ENCODE assay signal across 8 cellular contexts in the genomic region with DNA sequence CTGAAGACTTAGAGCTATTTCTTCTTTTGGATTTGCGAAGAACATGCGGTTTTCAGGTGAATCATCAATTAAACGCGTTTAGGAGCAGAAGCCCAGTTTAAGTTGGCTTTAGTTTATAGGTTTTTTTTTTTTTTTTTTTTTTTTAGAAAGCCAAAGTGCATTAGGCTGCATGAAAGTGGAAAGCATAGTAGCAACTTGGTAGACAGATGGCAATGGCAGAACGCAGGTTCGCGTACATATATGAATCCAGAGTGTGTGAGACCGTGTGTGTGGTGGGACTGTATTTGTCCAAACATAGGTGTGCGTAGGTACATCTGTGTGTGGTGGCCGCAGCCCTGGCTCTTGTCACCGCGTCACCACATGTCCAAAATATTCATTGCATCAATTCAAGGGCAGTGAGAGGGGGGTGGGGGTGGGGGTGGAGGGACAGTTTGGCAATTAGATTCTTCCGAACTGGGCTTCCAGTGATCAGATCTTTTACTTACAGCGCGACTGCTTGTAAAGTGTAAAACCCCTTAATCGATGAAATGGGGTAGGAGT.
DNase-seq lines count a peak whose midpoint lies in the region; ATAC-seq and TF ChIP-seq lines count a peak whose summit lies in the region.

No MANE protein-coding gene starts in this region.

- no peak for TF ChIP-seq CTCF in AG09309 (IDR thresholded peaks at IDR 0.05; ENCODE audit: control insufficient read depth, insufficient read depth, low read depth, low read length, missing control alignments)
- no peak for TF ChIP-seq CTCF in GM13977 (IDR thresholded peaks at IDR 0.05; ENCODE audit: extremely low read depth, insufficient read depth, missing control alignments)
- TF ChIP-seq CTCF in OCI-LY1 (IDR thresholded peaks at IDR 0.05; ENCODE audit: low read length): no peak

- H3K9ac ChIP-seq in OCI-LY1 (ENCODE audit: low read length): peak overlapping the region; percentile 94
- H3K9ac ChIP-seq in adipocyte (ENCODE audit: low read length): peak overlapping the region; percentile 100

- H3K4me3 ChIP-seq in AG09309 (ENCODE audit: control insufficient read depth, low read depth, low read length) (peak overlapping the region; percentile 95), OCI-LY1 (ENCODE audit: low read depth, low read length, poor library complexity, severe bottlenecking) (peak overlapping the region; percentile 77), adipocyte (ENCODE audit: low read length) (peak overlapping the region; percentile 99)

- ATAC-seq in HG03159 (IDR thresholded peaks at IDR 0.05; ENCODE audit: unreplicated experiment) (no peak), HG02840 (IDR thresholded peaks at IDR 0.05; ENCODE audit: low FRiP score, unreplicated experiment) (no peak)

- no peaks in the 10 kb centered on the region for H3K9me2 ChIP-seq in OCI-LY1 (ENCODE audit: low read depth, low read length)

- H3K27me3 ChIP-seq in OCI-LY1 (ENCODE audit: insufficient read depth, low read length): no peaks in the 10 kb centered on the region
- no peaks in the 10 kb centered on the region for H3K27me3 ChIP-seq in adipocyte (replicated peaks; ENCODE audit: control insufficient read depth, insufficient read depth, low read length)

- H3K4me1 ChIP-seq in OCI-LY1 (ENCODE audit: insufficient read depth, low read length, severe bottlenecking) (peaks cover 20% of the 10 kb centered on the region), adipocyte (ENCODE audit: control insufficient read depth, insufficient read depth, low read length) (peaks cover 16% of the 10 kb centered on the region)

- H4K20me1 ChIP-seq in OCI-LY1 (ENCODE audit: insufficient read depth, low read length): no peaks in the 10 kb centered on the region

- peak overlapping the region; percentile 93 for H3K27ac ChIP-seq in OCI-LY1 (ENCODE audit: low read depth, low read length, poor library complexity, severe bottlenecking)

- in situ Hi-C loops in GM13977 (cut with MboI; ENCODE audit: low pct_unique_long_range_greater_than_20kb, low sequenced_read_pairs, unreplicated experiment): loop anchor here (10.0 to 25.0 kb wide), 2 partner anchors 54 to 623 kb away; no protein-coding TSS in a partner anchor

- H3K4me2 ChIP-seq in OCI-LY1 (ENCODE audit: low read length): peak overlapping the region; percentile 89

- peaks cover 32% of the 10 kb centered on the region for H3K79me2 ChIP-seq in OCI-LY1 (ENCODE audit: insufficient read depth, low read length)

- H3K9me3 ChIP-seq in OCI-LY1 (ENCODE audit: low read length): no peaks in the 10 kb centered on the region
- no peaks in the 10 kb centered on the region for H3K9me3 ChIP-seq in adipocyte (ENCODE audit: control insufficient read depth, low read length)

- no peaks in the 10 kb centered on the region for H3K36me3 ChIP-seq in OCI-LY1 (ENCODE audit: insufficient read depth, low read length)
- H3K36me3 ChIP-seq in adipocyte (ENCODE audit: control insufficient read depth, insufficient read depth, low read length, severe bottlenecking): no peaks in the 10 kb centered on the region

- H3F3A ChIP-seq in OCI-LY1 (ENCODE audit: insufficient read depth, low read length): no peaks in the 10 kb centered on the region

- no peak overlapping the region for H2AFZ ChIP-seq in OCI-LY1 (ENCODE audit: low read length)

- DNase-seq in AG09309 (ENCODE audit: low read depth) (no peak), GM13977 (ENCODE audit: low spot score) (peak; percentile 72), adipocyte (ENCODE audit: low read depth) (peak; percentile 55), hepatic stellate cell (ENCODE audit: low spot score) (peak; percentile 31), putamen (ENCODE audit: low spot score) (peak; percentile 20)
